ENCODE assay signal across 18 cellular contexts in the genomic region with DNA sequence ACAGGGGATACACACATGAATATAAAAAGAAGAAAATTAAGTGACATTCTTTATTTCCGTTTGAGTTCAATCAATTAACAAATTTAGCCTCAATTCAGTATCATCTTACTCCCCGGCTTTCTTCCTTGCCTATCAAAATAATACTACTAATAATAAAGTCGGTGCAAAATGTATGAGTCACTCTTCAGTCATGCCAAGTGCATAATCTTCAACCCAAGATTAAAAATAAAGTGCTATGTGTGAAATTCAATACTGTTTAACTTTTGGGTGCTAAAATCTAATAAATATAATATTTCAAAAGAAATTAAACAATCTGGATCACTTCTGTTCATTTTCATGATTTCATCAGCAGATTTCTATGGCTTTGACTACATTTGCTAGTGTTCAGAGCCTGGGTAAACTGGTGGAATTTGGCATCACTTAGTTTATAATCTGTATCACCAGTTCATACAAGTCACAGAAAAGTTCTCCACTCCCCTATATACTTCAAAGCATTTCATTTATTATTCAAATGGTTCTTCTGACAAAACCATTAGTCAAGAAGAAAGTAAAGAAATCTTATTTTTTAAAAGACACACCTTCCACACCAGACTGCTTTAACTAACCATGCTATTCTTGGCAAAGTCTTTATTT.
A peak's percentile ranks its signal among the peaks of the same experiment; 100 is the strongest.
DNase-seq lines count a peak whose midpoint lies in the region; FAIRE-seq and TF ChIP-seq lines count a peak whose summit lies in the region.
"Had no signal": no experiment of that assay in that cellular context is flagged by ENCODE, and none has a peak within 500 bp of the region (broad histone marks: within the 10 kb centered on the region; RNA-seq: fewer than 3 reads in every experiment).

No MANE protein-coding gene starts in this region.

- H3K4me3 ChIP-seq in BLaER1 treated with 17β-estradiol and CSF1 and Interleukin-3, amounts not matched to agents 10 nM and 100 nM: no peak overlapping the region
- no peak overlapping the region for H3K4me3 ChIP-seq in fibroblast of lung (replicated peaks in 1 of 4; ENCODE audit: control extremely low read depth in 1 of 4, insufficient read depth in 1 of 4, low read depth in 3 of 4, low read length in 4 of 4)
- H3K4me3 ChIP-seq: SK-N-MC had no signal

- H4K20me1 ChIP-seq in BLaER1 treated with 17β-estradiol and CSF1 and Interleukin-3, amounts not matched to agents 10 nM and 100 nM: no peaks in the 10 kb centered on the region
- H4K20me1 ChIP-seq in fibroblast of lung (ENCODE audit: control insufficient read depth, extremely low read depth, insufficient read depth, low read length): no peaks in the 10 kb centered on the region

- H3K27ac ChIP-seq in BLaER1 treated with 17β-estradiol and CSF1 and Interleukin-3, amounts not matched to agents 10 nM and 100 nM: peak overlapping the region in 5 of 11 experiments; percentile 16 to 97 (median 93); a peak in 8 of 22 replicates
- no peak overlapping the region for H3K27ac ChIP-seq in fibroblast of lung (ENCODE audit: insufficient read depth, low read length)
- H3K27ac ChIP-seq: SK-N-MC had no signal

- no peaks in the 10 kb centered on the region for H3K27me3 Mint-ChIP-seq in nephron (ENCODE audit: low read depth)

- H3K36me3 ChIP-seq in BLaER1 treated with 17β-estradiol and CSF1 and Interleukin-3, amounts not matched to agents 10 nM and 100 nM: peaks cover 0 to 29% (median 6%) of the 10 kb centered on the region in 11 experiments; a peak in 8 of 22 replicates
- no peaks in the 10 kb centered on the region for H3K36me3 ChIP-seq in fibroblast of lung (ENCODE audit: control insufficient read depth, insufficient read depth, low read length)

- no peak overlapping the region for H2AFZ ChIP-seq in fibroblast of lung (ENCODE audit: low read length)

- no peaks in the 10 kb centered on the region for H3K79me2 ChIP-seq in fibroblast of lung (ENCODE audit: control insufficient read depth, insufficient read depth, low read length)

- H3K9me3 ChIP-seq in BLaER1 treated with 17β-estradiol and CSF1 and Interleukin-3, amounts not matched to agents 10 nM and 100 nM (replicated peaks in 1 of 11): peaks cover 0 to 17% (median 0%) of the 10 kb centered on the region in 11 experiments; a peak in 7 of 22 replicates
- no peaks in the 10 kb centered on the region for H3K9me3 ChIP-seq in fibroblast of lung (ENCODE audit: control insufficient read depth, insufficient read depth, low read depth, low read length)

- H3K4me1 ChIP-seq in BLaER1 treated with 17β-estradiol and CSF1 and Interleukin-3, amounts not matched to agents 10 nM and 100 nM: peaks cover 31 to 98% (median 63%) of the 10 kb centered on the region in 10 experiments
- H3K4me1 ChIP-seq in fibroblast of lung (ENCODE audit: control insufficient read depth, extremely low read depth, insufficient read depth, low read length): peaks cover 3% of the 10 kb centered on the region

- no peaks in the 10 kb centered on the region for H3K36me3 Mint-ChIP-seq in nephron (ENCODE audit: low read depth)

- H3K27me3 ChIP-seq in BLaER1 treated with 17β-estradiol and CSF1 and Interleukin-3, amounts not matched to agents 10 nM and 100 nM: no peaks in the 10 kb centered on the region
- no peaks in the 10 kb centered on the region for H3K27me3 ChIP-seq in fibroblast of lung (ENCODE audit: control insufficient read depth, insufficient read depth, low read length)

- DNase-seq in RCC 7860 (ENCODE audit: low spot score) (no peak), fibroblast of lung (ENCODE audit: low read depth in 2 of 2) (peak; percentile 54 to 58), GOT3 (lab: John Stamatoyannopoulos, UW) (no peak), GM20000 (ENCODE audit: low spot score) (no peak), SKM-1 (lab: John Stamatoyannopoulos, UW; ENCODE audit: unreplicated experiment) (no peak), GM13977 (ENCODE audit: low spot score) (no peak)
- DNase-seq: activated CD4-positive, CD25-positive, alpha-beta regulatory T cell; activated naive CD4-positive, alpha-beta T cell treated with anti-CD3 and anti-CD28 coated beads for 36 hours; Calu3; caudate nucleus; endodermal cell; NCI-H1048; NCI-H2171 treated with DMSO at 0.1 percent for 48 hours; stimulated activated naive CD4-positive, alpha-beta T cell treated with Interleukin-2 at 50 U/mL for 16 hours had no signal

- FAIRE-seq in RCC 7860 (lab: Jason Lieb, UNC): peak; percentile 14

- peak overlapping the region; percentile 57 to 78 (median 61) for H3K27ac Mint-ChIP-seq in nephron
- H3K27ac Mint-ChIP-seq: activated naive CD4-positive, alpha-beta T cell treated with anti-CD3 and anti-CD28 coated beads for 36 hours; endodermal cell had no signal

- peak overlapping the region in 6 of 11 experiments; percentile 16 to 53 (median 40); a peak in 9 of 22 replicates for H3K4me2 ChIP-seq in BLaER1 treated with 17β-estradiol and CSF1 and Interleukin-3, amounts not matched to agents 10 nM and 100 nM
- H3K4me2 ChIP-seq in fibroblast of lung (ENCODE audit: extremely low read depth, insufficient read depth, low read length): no peak overlapping the region

- H3K4me1 Mint-ChIP-seq in nephron: peaks cover 56% of the 10 kb centered on the region

- H3K9ac ChIP-seq in BLaER1 treated with 17β-estradiol and CSF1 and Interleukin-3, amounts not matched to agents 10 nM and 100 nM: no peak overlapping the region
- no peak overlapping the region for H3K9ac ChIP-seq in fibroblast of lung (ENCODE audit: insufficient read depth, low read length)

- TF ChIP-seq CTCF in fibroblast of lung (conservative IDR thresholded peaks at IDR 0.05 in 1 of 2, IDR thresholded peaks at IDR 0.05 in 1 of 2; ENCODE audit: low read depth in 1 of 2, low read length in 2 of 2) (no peak), nephron (IDR thresholded peaks at IDR 0.05; ENCODE audit: unreplicated experiment in 3 of 3) (no peak), GM20000 (IDR thresholded peaks at IDR 0.05; ENCODE audit: extremely low read depth, missing control alignments) (no peak), GM13977 (IDR thresholded peaks at IDR 0.05; ENCODE audit: extremely low read depth, insufficient read depth, missing control alignments) (no peak)

- H3K4me3 Mint-ChIP-seq in nephron: no peak overlapping the region
- H3K4me3 Mint-ChIP-seq: activated naive CD4-positive, alpha-beta T cell treated with anti-CD3 and anti-CD28 coated beads for 36 hours; endodermal cell; neural crest cell had no signal

- H3K9me3 Mint-ChIP-seq in nephron: no peaks in the 10 kb centered on the region
- H3K9me3 Mint-ChIP-seq: activated naive CD4-positive, alpha-beta T cell treated with anti-CD3 and anti-CD28 coated beads for 36 hours; endodermal cell; neural crest cell had no signal

- in situ Hi-C loops in GM13977 (cut with MboI; ENCODE audit: low pct_unique_long_range_greater_than_20kb, low sequenced_read_pairs, unreplicated experiment): no loop called here

Comparison
In these comparisons a context has a peak if more than half of its experiments do, and no peak if none do; other contexts are left out.
1. DNase-seq: peak in fibroblast of lung (2 of 2); none in RCC 7860 (single experiment), GOT3 (single experiment), GM20000 (single experiment), SKM-1 (single experiment) and GM13977 (single experiment).